Comparison of ENCODE assay signal across 19 cellular contexts in the genomic region with DNA sequence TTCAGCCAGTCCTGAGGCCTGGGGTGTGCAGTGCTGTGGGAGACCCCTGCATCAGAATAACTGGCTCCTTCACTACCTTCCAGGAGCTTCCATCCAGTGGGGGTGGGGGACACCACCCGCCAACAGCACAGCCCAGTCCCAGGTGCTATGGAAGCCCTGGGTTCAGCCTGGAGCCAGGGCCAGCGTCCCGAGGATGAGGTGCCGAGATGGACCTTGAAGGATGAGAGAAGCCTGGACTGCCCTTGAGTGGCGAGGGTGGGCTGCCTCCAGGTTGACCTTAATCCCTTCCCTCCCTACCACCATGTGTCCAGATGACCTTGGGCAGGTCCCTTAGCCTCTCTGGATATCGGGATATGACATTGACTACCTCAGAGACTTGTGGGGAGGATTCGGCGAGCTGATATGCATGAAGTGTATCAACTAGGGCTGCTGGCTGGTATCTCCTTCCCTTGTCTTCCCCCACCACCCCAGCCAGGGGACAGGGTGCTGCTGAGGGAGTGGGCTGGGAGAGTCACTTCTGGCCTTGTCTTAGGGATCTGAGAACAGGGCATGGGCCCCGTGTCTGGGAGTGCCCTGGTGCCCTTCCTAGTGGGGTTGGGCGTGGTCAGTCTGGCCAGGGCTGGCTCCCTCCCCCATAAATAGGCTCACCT. TPM values are rescaled to one million over a fixed set of nuclear protein-coding genes. Genes with fewer than 3 reads are reported as not detected.
DNase-seq lines count a peak whose midpoint lies in the region; ATAC-seq, FAIRE-seq and TF ChIP-seq lines count a peak whose summit lies in the region.
"Had no signal": no experiment of that assay in that cellular context is flagged by ENCODE, and none has a peak within 500 bp of the region (broad histone marks: within the 10 kb centered on the region; RNA-seq: fewer than 3 reads in every experiment).

No MANE protein-coding gene starts in this region.

- WGBS in suprapubic skin, result 95% methylated on average over 3 of the region's 10 CpGs

- POLR2A ChIA-PET in activated CD8-positive, alpha-beta T cell treated with anti-CD3 and anti-CD28 coated beads, Interleukin-2, amount 10 ng/mL, durations not matched to agents 7 days and 5 days (lab: Charles Lee), result interaction anchor here (0.7 to 1.6 kb wide), 2 partner anchors 20 to 40 kb away, joined by 3 to 4 read pairs; no protein-coding TSS in a partner anchor

- no peak for FAIRE-seq in kidney (lab: Jason Lieb, UNC)
- FAIRE-seq: endothelial cell of umbilical vein, GM19239 had no signal

- intact Hi-C loops in kidney (cut with DNase I), result no loop called here

- H3K36me3 Mint-ChIP-seq in activated naive CD4-positive, alpha-beta T cell treated with anti-CD3 and anti-CD28 coated beads, Interleukin-2, amount 50 U/mL, for 24 hours, result peaks cover 3% of the 10 kb centered on the region
- H3K36me3 Mint-ChIP-seq in activated CD8-positive, alpha-beta T cell treated with anti-CD3 and anti-CD28 coated beads, Interleukin-2, amount 10 ng/mL, durations not matched to agents 7 days and 5 days (ENCODE audit: low read depth), result peaks cover 50% of the 10 kb centered on the region

- H3K4me1 ChIP-seq in kidney (ENCODE audit: control insufficient read depth in 1 of 2, insufficient read depth in 1 of 2, low read depth in 1 of 2, low read length in 2 of 2), result peaks cover 27% of the 10 kb centered on the region in 2 donors
- H3K4me1 ChIP-seq in suprapubic skin, result peaks cover 70% of the 10 kb centered on the region

- no peaks in the 10 kb centered on the region for H3K27me3 ChIP-seq in suprapubic skin

- CTCF ChIA-PET in activated CD8-positive, alpha-beta T cell treated with anti-CD3 and anti-CD28 coated beads, Interleukin-2, amount 10 ng/mL, durations not matched to agents 7 days and 5 days (lab: Charles Lee), result no interaction called here

- no peak for TF ChIP-seq EP300 in suprapubic skin (IDR thresholded peaks at IDR 0.05)

- H3K4me3 ChIP-seq in kidney (ENCODE audit: low read length in 2 of 2) (no peak overlapping the region), suprapubic skin (no peak overlapping the region)
- H3K4me3 ChIP-seq: smooth muscle cell had no signal

- H3K36me3 ChIP-seq in kidney (ENCODE audit: control insufficient read depth in 1 of 2, insufficient read depth in 2 of 2, low read length in 2 of 2) (peaks cover 9 to 15% of the 10 kb centered on the region in 2 donors), suprapubic skin (peaks cover 51% of the 10 kb centered on the region)

- H3K27me3 Mint-ChIP-seq in activated naive CD4-positive, alpha-beta T cell treated with anti-CD3 and anti-CD28 coated beads, Interleukin-2, amount 50 U/mL, for 24 hours, result no peaks in the 10 kb centered on the region
- H3K27me3 Mint-ChIP-seq in activated CD8-positive, alpha-beta T cell treated with anti-CD3 and anti-CD28 coated beads, Interleukin-2, amount 10 ng/mL, durations not matched to agents 7 days and 5 days (ENCODE audit: low read depth), result no peaks in the 10 kb centered on the region
- H3K27me3 Mint-ChIP-seq: activated CD4-positive, alpha-beta T cell treated with anti-CD3 and anti-CD28 coated beads, Interleukin-2, amount 10 ng/mL, durations not matched to agents 24 days and 14 days had no signal

- no peak for DNase-seq in activated naive CD4-positive, alpha-beta T cell (lab: John Stamatoyannopoulos, UW)
- no peak for DNase-seq in activated CD8-positive, alpha-beta T cell treated with anti-CD3 and anti-CD28 coated beads, Interleukin-2, amount 10 ng/mL, durations not matched to agents 7 days and 5 days
- DNase-seq in kidney, result peak; percentile 62
- peak; percentile 48 to 73 for DNase-seq in suprapubic skin (ENCODE audit: low spot score in 2 of 2)
- DNase-seq in dermis blood vessel endothelial cell, result no peak
- no peak for DNase-seq in HPDE6-E6E7 (ENCODE audit: extremely low spot score)
- DNase-seq in DMS79 (lab: John Stamatoyannopoulos, UW), result no peak
- DNase-seq: activated CD4-positive, alpha-beta T cell treated with anti-CD3 and anti-CD28 coated beads, Interleukin-2, amount 10 ng/mL, durations not matched to agents 24 days and 14 days; activated gamma-delta T cell; Calu3; NCI-H1436; NCI-H446 treated with DMSO at 0.1 percent for 48 hours; nucleus accumbens had no signal

- H3K27ac ChIP-seq in kidney (ENCODE audit: low read depth in 2 of 2, low read length in 2 of 2) (no peak overlapping the region), suprapubic skin (no peak overlapping the region)

- H3K9me3 Mint-ChIP-seq in activated naive CD4-positive, alpha-beta T cell treated with anti-CD3 and anti-CD28 coated beads, Interleukin-2, amount 50 U/mL, for 24 hours, result no peaks in the 10 kb centered on the region
- H3K9me3 Mint-ChIP-seq in activated CD8-positive, alpha-beta T cell treated with anti-CD3 and anti-CD28 coated beads, Interleukin-2, amount 10 ng/mL, durations not matched to agents 7 days and 5 days (ENCODE audit: insufficient read depth), result no peaks in the 10 kb centered on the region
- H3K9me3 Mint-ChIP-seq: activated CD4-positive, alpha-beta T cell treated with anti-CD3 and anti-CD28 coated beads, Interleukin-2, amount 10 ng/mL, durations not matched to agents 24 days and 14 days; mesothelial cell of epicardium had no signal

- no peak for TF ChIP-seq POLR2A in suprapubic skin (IDR thresholded peaks at IDR 0.05)

- H3K9me3 ChIP-seq in kidney (ENCODE audit: control insufficient read depth in 1 of 2, low read length in 2 of 2) (no peaks in the 10 kb centered on the region), suprapubic skin (no peaks in the 10 kb centered on the region)

- no peak overlapping the region for H3K9ac ChIP-seq in kidney (ENCODE audit: low read length in 2 of 2)

- TF ChIP-seq CTCF in kidney (IDR thresholded peaks at IDR 0.05; ENCODE audit: borderline replicate concordance, extremely low read depth, insufficient read depth) (no peak), suprapubic skin (IDR thresholded peaks at IDR 0.05) (no peak)

- H3K4me1 Mint-ChIP-seq in activated naive CD4-positive, alpha-beta T cell treated with anti-CD3 and anti-CD28 coated beads, Interleukin-2, amount 50 U/mL, for 24 hours, result peaks cover 10% of the 10 kb centered on the region
- peaks cover 32% of the 10 kb centered on the region for H3K4me1 Mint-ChIP-seq in activated CD8-positive, alpha-beta T cell treated with anti-CD3 and anti-CD28 coated beads, Interleukin-2, amount 10 ng/mL, durations not matched to agents 7 days and 5 days (ENCODE audit: low read depth)
- H3K4me1 Mint-ChIP-seq: mesothelial cell of epicardium had no signal

- peak overlapping the region; percentile 46 for H3K27ac Mint-ChIP-seq in activated naive CD4-positive, alpha-beta T cell treated with anti-CD3 and anti-CD28 coated beads, Interleukin-2, amount 50 U/mL, for 24 hours
- H3K27ac Mint-ChIP-seq in activated CD8-positive, alpha-beta T cell treated with anti-CD3 and anti-CD28 coated beads, Interleukin-2, amount 10 ng/mL, durations not matched to agents 7 days and 5 days, result peak overlapping the region; percentile 12
- H3K27ac Mint-ChIP-seq: activated CD4-positive, alpha-beta T cell treated with anti-CD3 and anti-CD28 coated beads, Interleukin-2, amount 10 ng/mL, durations not matched to agents 24 days and 14 days; mesothelial cell of epicardium had no signal

- ATAC-seq in activated CD8-positive, alpha-beta T cell treated with anti-CD3 and anti-CD28 coated beads, Interleukin-2, amount 10 ng/mL, durations not matched to agents 7 days and 5 days, result no peak

- H3K4me3 Mint-ChIP-seq in activated naive CD4-positive, alpha-beta T cell treated with anti-CD3 and anti-CD28 coated beads, Interleukin-2, amount 50 U/mL, for 24 hours, result no peak overlapping the region
- no peak overlapping the region for H3K4me3 Mint-ChIP-seq in activated CD8-positive, alpha-beta T cell treated with anti-CD3 and anti-CD28 coated beads, Interleukin-2, amount 10 ng/mL, durations not matched to agents 7 days and 5 days
- H3K4me3 Mint-ChIP-seq: activated CD4-positive, alpha-beta T cell treated with anti-CD3 and anti-CD28 coated beads, Interleukin-2, amount 10 ng/mL, durations not matched to agents 24 days and 14 days; mesothelial cell of epicardium had no signal

RNA-seq across cellular contexts. Expression of a gene that starts 41.3 kb away (rescaled TPM):
- total RNA-seq in activated CD8-positive, alpha-beta T cell treated with anti-CD3 and anti-CD28 coated beads, Interleukin-2, amount 10 ng/mL, durations not matched to agents 7 days and 5 days, result 100 to 1,000 TPM; 268 to 276 TPM
- total RNA-seq in kidney (138 TPM), suprapubic skin (100 to 1,000 TPM in 2 of 4 donors, 10 to 100 TPM in 2; 83.1 to 124 (median 99.6) TPM), dermis blood vessel endothelial cell (104 and 199 TPM in 2 replicates)
- polyA plus RNA-seq in kidney (ENCODE audit: insufficient read depth, low read depth, low replicate concordance), result 62.5 TPM

RNA-seq across cellular contexts. Expression of a gene that starts 56.0 kb away (rescaled TPM):
- total RNA-seq in activated CD8-positive, alpha-beta T cell treated with anti-CD3 and anti-CD28 coated beads, Interleukin-2, amount 10 ng/mL, durations not matched to agents 7 days and 5 days, result not detected
- total RNA-seq in kidney (not detected), suprapubic skin (not detected), dermis blood vessel endothelial cell (not detected in 2 replicates)
- not detected for polyA plus RNA-seq in kidney (ENCODE audit: insufficient read depth, low read depth, low replicate concordance)
- total RNA-seq: Calu3, endothelial cell of umbilical vein, mesothelial cell of epicardium, SK-MEL-5, smooth muscle cell had no signal
- polyA plus RNA-seq: endothelial cell of umbilical vein, smooth muscle cell had no signal

RNA-seq across cellular contexts. Expression of a gene that starts 57.7 kb away (rescaled TPM):
- 1,000 to 10,000 TPM; 1,130 to 1,164 TPM for total RNA-seq in activated CD8-positive, alpha-beta T cell treated with anti-CD3 and anti-CD28 coated beads, Interleukin-2, amount 10 ng/mL, durations not matched to agents 7 days and 5 days
- total RNA-seq in kidney (1,183 TPM), suprapubic skin (1,000 to 10,000 TPM; 1,382 to 1,902 (median 1,771) TPM), dermis blood vessel endothelial cell (921 and 1,590 TPM in 2 replicates)
- polyA plus RNA-seq in kidney (ENCODE audit: insufficient read depth, low read depth, low replicate concordance), result 2,399 TPM

Comparison
In these comparisons a context has a peak if more than half of its experiments do, and no peak if none do; other contexts are left out.
1. DNase-seq: peak in kidney (single experiment) and suprapubic skin (2 of 2); none in activated naive CD4-positive, alpha-beta T cell (0 of 4), activated CD8-positive, alpha-beta T cell treated with anti-CD3 and anti-CD28 coated beads, Interleukin-2, amount 10 ng/mL, durations not matched to agents 7 days and 5 days (single experiment), dermis blood vessel endothelial cell (single experiment), HPDE6-E6E7 (single experiment) and DMS79 (single experiment).